ENCODE assay signal across 8 cellular contexts in the genomic region with DNA sequence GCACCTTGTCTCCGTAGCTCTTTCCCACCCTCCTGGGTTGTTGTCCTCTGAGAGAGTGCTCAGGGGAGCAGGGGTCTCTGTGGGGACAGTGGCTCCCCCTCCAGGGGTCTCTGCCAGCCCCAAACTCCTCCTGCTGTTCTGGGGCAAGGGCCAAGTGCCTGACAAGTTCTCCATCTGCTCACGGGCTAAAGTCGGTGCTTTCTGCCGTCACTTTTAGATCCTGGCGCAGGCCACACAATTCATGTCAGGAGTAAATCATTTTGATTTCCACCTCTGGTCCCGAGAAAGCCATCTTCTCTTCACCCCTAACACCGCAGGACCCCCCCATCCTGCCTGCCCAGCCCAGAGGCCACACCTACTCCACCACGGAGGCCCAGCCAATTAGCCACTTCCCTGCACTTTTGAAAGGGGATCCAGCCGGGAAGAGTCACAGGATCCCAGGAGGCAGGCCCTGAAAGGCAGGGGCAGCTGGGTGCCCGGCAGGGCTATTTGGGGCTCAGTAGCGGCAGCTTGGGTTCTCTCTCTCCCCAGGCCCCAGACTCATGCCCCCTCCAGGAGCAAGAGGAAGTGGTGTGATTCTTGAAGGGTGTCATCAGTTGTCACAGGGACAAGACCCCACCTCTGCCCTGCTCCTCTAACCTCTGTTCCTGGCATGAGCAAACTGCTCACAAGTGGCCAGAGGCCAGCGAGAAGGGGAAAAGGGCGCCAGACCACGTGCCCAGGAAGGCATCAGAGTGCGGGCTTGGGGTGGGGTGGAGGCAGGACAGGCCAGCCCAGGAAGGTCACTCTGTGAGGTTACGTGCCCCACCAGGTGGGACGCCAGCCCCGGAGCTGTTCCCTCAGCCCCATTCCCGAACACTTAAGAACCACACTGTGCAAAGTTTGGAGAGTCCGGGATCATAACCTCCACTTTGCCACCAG. TPM values are rescaled to one million over a fixed set of nuclear protein-coding genes. Genes with fewer than 3 reads are reported as not detected.
DNase-seq lines count a peak whose midpoint lies in the region; ATAC-seq and TF ChIP-seq lines count a peak whose summit lies in the region.

No MANE protein-coding gene starts in this region.

- H3K4me1 ChIP-seq in right cardiac atrium (ENCODE audit: control insufficient read depth, insufficient read depth, low read length): no peaks in the 10 kb centered on the region

- no peaks in the 10 kb centered on the region for H3K27me3 ChIP-seq in right cardiac atrium (ENCODE audit: control insufficient read depth, insufficient read depth)

- H3K4me3 Mint-ChIP-seq in activated T-cell treated with anti-CD3 and anti-CD28 coated beads, Interleukin-2, amount 50 U/mL, for 4 hours: peak overlapping the region; percentile 80
- H3K4me3 Mint-ChIP-seq in stimulated activated memory B cell treated with anti-CD40 and anti-IgM and Interleukin-4, amounts not matched to agents 10 μg/mL and 1 μg/mL and 100 μg/mL, for 72 hours: peak overlapping the region; percentile 91

- ATAC-seq in activated T-cell treated with anti-CD3 and anti-CD28 coated beads, Interleukin-2, amount 50 U/mL, for 4 hours: no peak
- ATAC-seq in right cardiac atrium (peak; percentile 34 to 40), GM19463 (IDR thresholded peaks at IDR 0.05; ENCODE audit: unreplicated experiment) (no peak)
- no peak for ATAC-seq in stimulated activated memory B cell treated with anti-CD40 and anti-IgM and Interleukin-4, amounts not matched to agents 10 μg/mL and 1 μg/mL and 100 μg/mL, for 72 hours

- intact Hi-C loops in right cardiac atrium (cut with DNase I): no loop called here

- H3K4me3 ChIP-seq in WI38 (ENCODE audit: low read depth, low read length): peak overlapping the region; percentile 68
- H3K4me3 ChIP-seq in right cardiac atrium (ENCODE audit: low read length): peak overlapping the region; percentile 86

- TF ChIP-seq CTCF in WI38 (IDR thresholded peaks at IDR 0.05; ENCODE audit: low read depth, low read length): no peak

- peak overlapping the region; percentile 67 for H3K27ac Mint-ChIP-seq in stimulated activated memory B cell treated with anti-CD40 and anti-IgM and Interleukin-4, amounts not matched to agents 10 μg/mL and 1 μg/mL and 100 μg/mL, for 72 hours

- peak overlapping the region; percentile 33 for H3K27ac ChIP-seq in right cardiac atrium (ENCODE audit: low read length)

- DNase-seq in activated T-cell treated with anti-CD3 and anti-CD28 coated beads, Interleukin-2, amount 50 U/mL, for 4 hours: no peak
- no peak for DNase-seq in activated T-cell treated with anti-CD3 and anti-CD28 coated beads for 4 hours
- DNase-seq in right cardiac atrium: peak in 2 of 3 donors; percentile 72 to 80
- no peak for DNase-seq in NCI-H1694 treated with DMSO at 0.1 percent for 48 hours (lab: John Stamatoyannopoulos, UW)
- DNase-seq in NCI-H146 (lab: John Stamatoyannopoulos, UW): no peak

- H3K4me1 Mint-ChIP-seq in activated T-cell treated with anti-CD3 and anti-CD28 coated beads, Interleukin-2, amount 50 U/mL, for 4 hours (ENCODE audit: low read depth): peaks cover 12% of the 10 kb centered on the region
- H3K4me1 Mint-ChIP-seq in stimulated activated memory B cell treated with anti-CD40 and anti-IgM and Interleukin-4, amounts not matched to agents 10 μg/mL and 1 μg/mL and 100 μg/mL, for 72 hours: peaks cover 16% of the 10 kb centered on the region

- no peaks in the 10 kb centered on the region for H3K27me3 Mint-ChIP-seq in activated T-cell treated with anti-CD3 and anti-CD28 coated beads, Interleukin-2, amount 50 U/mL, for 4 hours (ENCODE audit: low read depth)
- H3K27me3 Mint-ChIP-seq in stimulated activated memory B cell treated with anti-CD40 and anti-IgM and Interleukin-4, amounts not matched to agents 10 μg/mL and 1 μg/mL and 100 μg/mL, for 72 hours: no peaks in the 10 kb centered on the region

- H3K36me3 Mint-ChIP-seq in activated T-cell treated with anti-CD3 and anti-CD28 coated beads, Interleukin-2, amount 50 U/mL, for 4 hours (ENCODE audit: insufficient read depth): no peaks in the 10 kb centered on the region
- no peaks in the 10 kb centered on the region for H3K36me3 Mint-ChIP-seq in stimulated activated memory B cell treated with anti-CD40 and anti-IgM and Interleukin-4, amounts not matched to agents 10 μg/mL and 1 μg/mL and 100 μg/mL, for 72 hours

- no peaks in the 10 kb centered on the region for H3K9me3 ChIP-seq in right cardiac atrium (ENCODE audit: control insufficient read depth, low read length)

- no peaks in the 10 kb centered on the region for H3K9me3 Mint-ChIP-seq in activated T-cell treated with anti-CD3 and anti-CD28 coated beads, Interleukin-2, amount 50 U/mL, for 4 hours
- H3K9me3 Mint-ChIP-seq in stimulated activated memory B cell treated with anti-CD40 and anti-IgM and Interleukin-4, amounts not matched to agents 10 μg/mL and 1 μg/mL and 100 μg/mL, for 72 hours: no peaks in the 10 kb centered on the region

- WGBS in right cardiac atrium: 46% methylated on average over 20 of the region's 20 CpGs

RNA-seq across cellular contexts. Expression of a gene that starts 1.3 kb away (rescaled TPM):
- total RNA-seq in activated T-cell treated with anti-CD3 and anti-CD28 coated beads, Interleukin-2, amount 50 U/mL, for 4 hours: 10 to 100 TPM; 16.5 to 17.8 (median 17.1) TPM
- total RNA-seq in right cardiac atrium: 10 to 100 TPM; 40.4 to 62.2 (median 52.6) TPM
- 63.8 TPM for polyA plus RNA-seq in right cardiac atrium

RNA-seq across cellular contexts. Expression of a gene that starts 21.3 kb away (rescaled TPM):
- total RNA-seq in activated T-cell treated with anti-CD3 and anti-CD28 coated beads, Interleukin-2, amount 50 U/mL, for 4 hours: 100 to 1,000 TPM; 439 to 477 (median 457) TPM
- 100 to 1,000 TPM in 2 of 4 donors, 10 to 100 TPM in 2; 93.0 to 170 (median 122) TPM for total RNA-seq in right cardiac atrium
- 99.7 TPM for polyA plus RNA-seq in right cardiac atrium

RNA-seq across cellular contexts. Expression of a gene that starts 41.9 kb away (rescaled TPM):
- total RNA-seq in activated T-cell treated with anti-CD3 and anti-CD28 coated beads, Interleukin-2, amount 50 U/mL, for 4 hours: 100 to 1,000 TPM; 368 to 444 (median 399) TPM
- 10 to 100 TPM in 3 of 4 donors, 1 to 10 TPM in 1; 5.9 to 17.5 (median 12.3) TPM for total RNA-seq in right cardiac atrium
- 5.2 TPM for polyA plus RNA-seq in right cardiac atrium

Comparison
In these comparisons a context has a peak if more than half of its experiments do, and no peak if none do; other contexts are left out.
1. ATAC-seq: peak in right cardiac atrium (2 of 2); none in activated T-cell treated with anti-CD3 and anti-CD28 coated beads, Interleukin-2, amount 50 U/mL, for 4 hours (0 of 2), stimulated activated memory B cell treated with anti-CD40 and anti-IgM and Interleukin-4, amounts not matched to agents 10 μg/mL and 1 μg/mL and 100 μg/mL, for 72 hours (single experiment) and GM19463 (single experiment).
2. DNase-seq: peak in right cardiac atrium (2 of 3); none in activated T-cell treated with anti-CD3 and anti-CD28 coated beads, Interleukin-2, amount 50 U/mL, for 4 hours (single experiment), activated T-cell treated with anti-CD3 and anti-CD28 coated beads for 4 hours (single experiment), NCI-H1694 treated with DMSO at 0.1 percent for 48 hours (single experiment) and NCI-H146 (single experiment).
3. RNA of a gene that starts 41.9 kb away (total RNA-seq): 368 to 444 TPM in activated T-cell treated with anti-CD3 and anti-CD28 coated beads, Interleukin-2, amount 50 U/mL, for 4 hours; 5.9 to 17.5 TPM in right cardiac atrium; every median in the first group is over 10 times any median in the second.